1 cellular context compared by ENCODE assay signal in the genomic region with DNA sequence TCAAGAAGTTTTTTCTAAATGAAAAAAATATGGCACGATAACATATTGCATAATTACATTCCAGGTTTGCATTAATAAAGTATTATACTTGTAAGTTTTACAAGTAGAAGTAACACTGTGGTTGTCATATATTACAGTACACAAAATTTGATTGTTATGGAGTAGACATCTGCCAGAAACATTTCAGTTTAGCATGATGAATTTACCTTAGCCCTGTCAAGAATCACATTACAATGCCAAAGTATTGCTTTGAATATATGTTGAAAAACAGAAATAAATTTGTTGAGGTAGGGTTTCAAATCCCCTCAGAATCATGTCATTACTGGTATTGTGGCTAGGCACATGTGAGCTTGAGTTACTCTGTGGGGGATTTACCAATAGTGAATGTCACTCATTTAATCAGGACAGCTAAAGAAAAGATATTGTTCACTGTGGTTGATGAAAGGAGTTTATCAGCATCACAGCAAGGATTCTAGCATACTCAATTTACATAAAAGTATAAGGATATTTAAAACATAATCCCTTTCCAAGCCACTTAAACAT.
TF ChIP-seq lines count a peak whose summit lies in the region.

No MANE protein-coding gene starts in this region.

TF ChIP-seq in GM23338, 12 proteins besides CTCF, POLR2A, EP300 and RAD21 (continued from another document):
- TF ChIP-seq REST (IDR thresholded peaks at IDR 0.05; ENCODE audit: unreplicated experiment) (no peak), CREB1 (CRISPR knock-in tag; IDR thresholded peaks at IDR 0.05; ENCODE audit: low read depth) (no peak), EZH2phosphoT487 (IDR thresholded peaks at IDR 0.05; ENCODE audit: unreplicated experiment) (no peak), ZNF462 (CRISPR knock-in tag; IDR thresholded peaks at IDR 0.05) (no peak), STAT1 (IDR thresholded peaks at IDR 0.05; ENCODE audit: unreplicated experiment) (no peak)
